8 cellular contexts compared by ENCODE assay signal in the genomic region with DNA sequence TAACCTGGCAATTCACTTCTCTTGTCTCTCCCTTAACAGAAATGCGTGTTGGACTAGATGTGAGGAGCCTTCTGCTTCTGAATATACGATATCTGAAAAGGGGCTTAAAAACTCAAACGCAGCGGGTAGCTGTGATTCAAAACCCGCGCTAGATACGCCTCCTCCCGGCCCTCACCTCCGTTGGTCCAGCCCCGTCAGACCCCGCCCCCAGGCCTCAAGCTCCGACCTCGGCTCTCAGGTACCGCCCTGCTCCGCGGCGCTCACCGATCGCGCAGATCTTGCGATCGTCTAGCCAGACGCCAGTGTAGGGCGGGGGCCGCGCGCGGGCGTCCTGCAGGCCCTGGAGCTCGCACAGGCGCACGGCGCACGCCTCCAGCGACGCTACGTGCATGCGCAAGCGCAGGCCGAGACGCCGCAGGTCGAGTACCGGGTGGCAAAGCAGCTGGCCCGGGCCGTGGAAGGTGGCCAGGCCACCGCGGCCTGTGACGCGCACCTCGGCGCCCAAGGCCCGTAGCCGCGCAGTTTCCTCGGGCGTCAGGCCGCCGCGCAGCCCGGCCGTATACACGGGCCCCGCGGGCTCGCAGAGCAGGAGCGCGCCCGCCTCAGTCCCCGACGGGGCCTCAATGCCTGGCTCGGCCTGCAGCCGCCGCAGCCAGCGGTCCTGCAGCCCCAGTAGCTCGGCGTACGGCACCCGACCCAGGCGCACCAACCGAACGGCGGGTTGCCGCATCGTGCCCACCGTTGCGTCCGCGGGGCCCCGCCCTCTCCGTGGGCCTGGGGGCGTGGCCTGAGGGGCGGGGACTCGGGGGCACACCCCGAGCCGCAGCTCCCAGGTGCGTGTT. TPM values are rescaled to one million over a fixed set of nuclear protein-coding genes. Genes with fewer than 3 reads are reported as not detected.
DNase-seq lines count a peak whose midpoint lies in the region; ATAC-seq and TF ChIP-seq lines count a peak whose summit lies in the region.

A gene (minus strand): TSS at position 751 of the 842 bp plus-strand sequence. CDS start 21 bp downstream, at position 730.

- intact Hi-C loops in Right ventricle myocardium inferior (cut with DNase I), result no loop called here

- under 1% methylated on average over 97 of the region's 97 CpGs for WGBS in thymus

- peak within 1 kb of the TSS; percentile 88 for H3K27ac Mint-ChIP-seq in activated naive CD8-positive, alpha-beta T cell treated with anti-CD3 and anti-CD28 coated beads for 36 hours
- H3K27ac Mint-ChIP-seq in osteocyte (ENCODE audit: unreplicated experiment), result peak within 1 kb of the TSS; percentile 83

- peak within 1 kb of the TSS; percentile 83 for H3K4me3 Mint-ChIP-seq in activated naive CD8-positive, alpha-beta T cell treated with anti-CD3 and anti-CD28 coated beads for 36 hours
- H3K4me3 Mint-ChIP-seq in osteocyte (ENCODE audit: unreplicated experiment), result peak within 1 kb of the TSS; percentile 76

- H3K36me3 Mint-ChIP-seq in activated naive CD8-positive, alpha-beta T cell treated with anti-CD3 and anti-CD28 coated beads for 36 hours, result no peaks in the 10 kb centered on the region
- H3K36me3 Mint-ChIP-seq in osteocyte (ENCODE audit: unreplicated experiment), result peaks cover 15% of the 10 kb centered on the region

- peaks cover 15% of the 10 kb centered on the region for H3K4me1 Mint-ChIP-seq in activated naive CD8-positive, alpha-beta T cell treated with anti-CD3 and anti-CD28 coated beads for 36 hours
- peaks cover 13% of the 10 kb centered on the region for H3K4me1 Mint-ChIP-seq in osteocyte (ENCODE audit: unreplicated experiment)

- H3K27me3 Mint-ChIP-seq in activated naive CD8-positive, alpha-beta T cell treated with anti-CD3 and anti-CD28 coated beads for 36 hours, result no peaks in the 10 kb centered on the region
- H3K27me3 Mint-ChIP-seq in osteocyte (ENCODE audit: unreplicated experiment), result no peaks in the 10 kb centered on the region

- peak within 1 kb of the TSS; percentile 82 for H3K4me3 ChIP-seq in thymus (ENCODE audit: low read length)

- no peaks in the 10 kb centered on the region for H3K4me1 ChIP-seq in thymus (ENCODE audit: control insufficient read depth, insufficient read depth, low read length)

- H3K36me3 ChIP-seq in thymus (ENCODE audit: control insufficient read depth, insufficient read depth), result no peaks in the 10 kb centered on the region

- H3K9me3 Mint-ChIP-seq in activated naive CD8-positive, alpha-beta T cell treated with anti-CD3 and anti-CD28 coated beads for 36 hours, result no peaks in the 10 kb centered on the region
- peaks cover 20% of the 10 kb centered on the region for H3K9me3 Mint-ChIP-seq in osteocyte (ENCODE audit: unreplicated experiment)

- ATAC-seq in HG02623 (IDR thresholded peaks at IDR 0.05; ENCODE audit: unreplicated experiment) (peak; percentile 92), Right ventricle myocardium inferior (peak; percentile 99)

- TF ChIP-seq CTCF in GM10266 (IDR thresholded peaks at IDR 0.05; ENCODE audit: control insufficient read depth, insufficient read depth, low read depth, missing control alignments), result no peak
- no peak for TF ChIP-seq CTCF in osteocyte (IDR thresholded peaks at IDR 0.05)

- no peaks in the 10 kb centered on the region for H3K27me3 ChIP-seq in thymus (ENCODE audit: control insufficient read depth, insufficient read depth)

- peak within 1 kb of the TSS; percentile 99 for H3K27ac ChIP-seq in thymus (ENCODE audit: low read depth)

- DNase-seq in GM10266 (ENCODE audit: extremely low spot score) (peak; percentile 94), NCI-H1092 treated with DMSO at 0.1 percent for 48 hours (lab: John Stamatoyannopoulos, UW) (peak; percentile 98), SKM-1 (lab: John Stamatoyannopoulos, UW; ENCODE audit: unreplicated experiment) (peak; percentile 93), Right ventricle myocardium inferior (ENCODE audit: missing footprints) (peak; percentile 99), osteocyte (ENCODE audit: extremely low spot score, unreplicated experiment) (peak; percentile 97)
- peak; percentile 99 for DNase-seq in activated naive CD8-positive, alpha-beta T cell treated with anti-CD3 and anti-CD28 coated beads for 36 hours

- no peaks in the 10 kb centered on the region for H3K9me3 ChIP-seq in thymus (ENCODE audit: control insufficient read depth)

RNA-seq across cellular contexts. Expression of the gene that starts here (rescaled TPM):
- total RNA-seq in activated naive CD8-positive, alpha-beta T cell treated with anti-CD3 and anti-CD28 coated beads for 36 hours, result 1 to 10 TPM; 4.2 to 6.0 TPM
- 0.49 TPM for total RNA-seq in Right ventricle myocardium inferior
- 1.6 and 3.5 TPM in 2 replicates for total RNA-seq in osteocyte
- 2.3 TPM for polyA plus RNA-seq in thymus

Comparison
In these comparisons a context has a peak if more than half of its experiments do, and no peak if none do; other contexts are left out.
1. Peak in every context shown above with its lines: DNase-seq, ATAC-seq, H3K4me3 ChIP-seq and H3K27ac ChIP-seq.
2. Peak in DNase-seq and ATAC-seq in Right ventricle myocardium inferior; RNA of the gene not detected or under 1 TPM.